32 cellular contexts compared by ENCODE assay signal in the genomic region with DNA sequence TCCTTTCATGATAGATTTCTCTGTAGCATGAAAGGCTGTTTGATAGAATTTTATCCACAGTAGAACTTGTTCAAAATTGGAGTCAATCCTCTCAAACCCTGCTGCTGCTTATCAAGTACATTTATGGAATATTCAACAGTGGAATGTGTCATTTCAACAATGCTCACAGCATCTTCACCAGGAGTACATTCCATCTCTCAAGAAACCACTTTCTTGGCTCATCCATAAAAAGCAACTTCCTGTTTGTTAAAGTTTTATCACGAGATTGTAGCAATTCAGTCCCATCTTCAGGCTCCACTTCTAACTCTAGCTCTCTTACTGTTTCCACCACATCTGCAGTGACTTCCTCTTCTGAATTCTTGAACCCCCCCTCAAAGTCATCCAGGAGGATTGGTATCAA. TPM values are rescaled to one million over a fixed set of nuclear protein-coding genes. Genes with fewer than 3 reads are reported as not detected.
DNase-seq lines count a peak whose midpoint lies in the region; ATAC-seq and TF ChIP-seq lines count a peak whose summit lies in the region.
"Had no signal": no experiment of that assay in that cellular context is flagged by ENCODE, and none has a peak within 500 bp of the region (broad histone marks: within the 10 kb centered on the region; RNA-seq: fewer than 3 reads in every experiment).

No MANE protein-coding gene starts in this region.

- TF ChIP-seq RAD21 in IMR-90 (IDR thresholded peaks at IDR 0.05; ENCODE audit: low read length), result no peak

- peaks cover 13% of the 10 kb centered on the region for H3K4me1 Mint-ChIP-seq in T-helper 17 cell
- H3K4me1 Mint-ChIP-seq: mesothelial cell of epicardium had no signal

- POLR2A ChIA-PET in IMR-90 (lab: Charles Lee; ENCODE audit: unreplicated experiment) (no interaction called here), PC-9 (lab: Charles Lee; ENCODE audit: unreplicated experiment) (interaction anchor here (0.6 kb wide), 1 partner anchor 421 kb away, joined by 5 read pairs; no protein-coding TSS in a partner anchor)

- CTCF ChIA-PET in IMR-90 (lab: Yijun Ruan, JAX), result no interaction called here
- CTCF ChIA-PET in PC-9 (lab: Charles Lee), result no interaction called here

- H3K27me3 ChIP-seq in IMR-90 (ENCODE audit: control insufficient read depth, insufficient read depth, low read length) (peaks cover 3% of the 10 kb centered on the region; the same call in 1 of the 2 replicates), PC-9 (ENCODE audit: insufficient read depth, low read depth) (no peaks in the 10 kb centered on the region), aorta (ENCODE audit: control insufficient read depth in 1 of 2, insufficient read depth in 2 of 2, low read length in 1 of 2) (no peaks in the 10 kb centered on the region)
- H3K27me3 ChIP-seq: breast epithelium, uterus had no signal

- no peaks in the 10 kb centered on the region; the same call in 1 of the 2 replicates for H3F3A ChIP-seq in PC-9 (ENCODE audit: insufficient read depth, low read depth)

- dilution Hi-C loops in IMR-90 (cut with HindIII; ENCODE audit: low sequenced_read_pairs, unreplicated experiment), result no loop called here

- no peak overlapping the region for H2BK5ac ChIP-seq in IMR-90 (ENCODE audit: low read depth, low read length, poor library complexity, severe bottlenecking)

- H2BK20ac ChIP-seq in IMR-90 (ENCODE audit: low read depth, low read length), result no peak overlapping the region

- H3K9me3 ChIP-seq in IMR-90 (ENCODE audit: control insufficient read depth, insufficient read depth, low read length) (no peaks in the 10 kb centered on the region), T-helper 17 cell (ENCODE audit: control insufficient read depth, low read length, poor library complexity, severe bottlenecking) (no peaks in the 10 kb centered on the region), PC-9 (ENCODE audit: insufficient read depth, low read depth) (no peaks in the 10 kb centered on the region), aorta (ENCODE audit: control insufficient read depth, low read length) (no peaks in the 10 kb centered on the region)
- H3K9me3 ChIP-seq: breast epithelium, Caco-2, left ventricle myocardium inferior, uterus had no signal

- H3K4me3 ChIP-seq in IMR-90 (ENCODE audit: insufficient read depth, low read depth, low read length) (no peak overlapping the region), PC-9 (no peak overlapping the region), aorta (ENCODE audit: low read length in 2 of 2) (no peak overlapping the region)
- H3K4me3 ChIP-seq: breast epithelium, GM23248, left ventricle myocardium inferior, uterus had no signal

- H3K4me2 ChIP-seq in IMR-90 (ENCODE audit: low read depth, low read length), result no peak overlapping the region
- no peak overlapping the region for H3K4me2 ChIP-seq in PC-9

- H3K9ac ChIP-seq in IMR-90 (ENCODE audit: low read depth, low read length), result no peak overlapping the region
- H3K9ac ChIP-seq: GM23248 had no signal

- no peak overlapping the region for H3K56ac ChIP-seq in IMR-90 (ENCODE audit: extremely low read depth, insufficient read depth, low read length)

- H2AK5ac ChIP-seq in IMR-90 (ENCODE audit: low read depth, low read length), result no peak overlapping the region

- no peak for TF ChIP-seq CTCF in IMR-90 (conservative IDR thresholded peaks at IDR 0.05; ENCODE audit: low read depth, low read length)
- no peak for TF ChIP-seq CTCF in PC-9 (conservative IDR thresholded peaks at IDR 0.05)

- no CpG with 5 or more reads among the region's 1 CpG for WGBS in IMR-90 (ENCODE audit: extremely low coverage in 2 of 2, insufficient read length in 1 of 2), 2 experiments
- WGBS in aorta, 2 donors, result 36 to 69% methylated on average over 1 of the region's 1 CpG

- no peak for TF ChIP-seq POLR2A in IMR-90 (IDR thresholded peaks at IDR 0.05; ENCODE audit: low read depth, low read length)

- H3K27me3 Mint-ChIP-seq in T-helper 17 cell, result no peaks in the 10 kb centered on the region
- H3K27me3 Mint-ChIP-seq: activated B cell treated with CpG ODN at 0.5 μM for 24 hours; stimulated activated naive CD8-positive, alpha-beta T cell treated with anti-CD3 and anti-CD28 coated beads, Interleukin-15, Interleukin-2, amounts not matched to agents 100 ng/mL and 50 ng/mL, for 24 hours had no signal

- H3K27ac ChIP-seq in IMR-90 (ENCODE audit: insufficient read depth, low read length) (no peak overlapping the region), PC-9 (no peak overlapping the region), aorta (ENCODE audit: low read depth in 1 of 2, low read length in 2 of 2) (no peak overlapping the region)
- H3K27ac ChIP-seq: breast epithelium, C4-2B, GM23248, left ventricle myocardium inferior, uterus had no signal

- BruUV-seq in IMR-90 (replicated peaks; lab: Mats Ljungman, UMichigan), result no TSS peak
- no TSS peak for BruUV-seq in PC-9 (replicated peaks; lab: Mats Ljungman, UMichigan)

- H3K4me1 ChIP-seq in IMR-90 (ENCODE audit: control insufficient read depth, insufficient read depth, low read length), result no peaks in the 10 kb centered on the region
- peaks cover 8% of the 10 kb centered on the region; the same call in 1 of the 2 replicates for H3K4me1 ChIP-seq in PC-9 (replicated peaks; ENCODE audit: insufficient read depth)
- no peaks in the 10 kb centered on the region for H3K4me1 ChIP-seq in aorta (ENCODE audit: control insufficient read depth in 1 of 2, insufficient read depth in 2 of 2, low read length in 2 of 2)
- H3K4me1 ChIP-seq: breast epithelium, Caco-2, left ventricle myocardium inferior, uterus had no signal

- H2BK120ac ChIP-seq in IMR-90 (ENCODE audit: low read depth, low read length), result no peak overlapping the region

- in situ Hi-C loops in IMR-90 (cut with MboI; ENCODE audit: low sequenced_read_pairs), result no loop called here

- H4K8ac ChIP-seq in IMR-90 (ENCODE audit: low read depth in 2 of 2, low read length in 2 of 2), result no peak overlapping the region

- H3K4ac ChIP-seq in IMR-90 (ENCODE audit: low read depth, low read length), result no peak overlapping the region

- H2AK9ac ChIP-seq in IMR-90 (replicated peaks; ENCODE audit: low read depth, low read length, poor library complexity), result no peak overlapping the region

- no peak overlapping the region for H3K14ac ChIP-seq in IMR-90 (replicated peaks; ENCODE audit: low read depth, low read length)

- H3K9me1 ChIP-seq in IMR-90 (ENCODE audit: insufficient read depth, low read length), result 0 out of 2 replicates have a peak, but pooled peaks cover 3% of the 10 kb centered on the region

- H3K36me3 Mint-ChIP-seq in T-helper 17 cell (ENCODE audit: low read depth), result no peaks in the 10 kb centered on the region
- H3K36me3 Mint-ChIP-seq: activated naive CD4-positive, alpha-beta T cell treated with anti-CD3 and anti-CD28 coated beads, Interleukin-2, amount 10 ng/mL, durations not matched to agents 7 days and 5 days; mesothelial cell of epicardium; naive thymus-derived CD4-positive, alpha-beta T cell had no signal

- intact Hi-C loops in IMR-90 (cut with micrococcal nuclease), result no loop called here
- intact Hi-C loops in PC-9 (cut with micrococcal nuclease; ENCODE audit: unreplicated experiment), result no loop called here
- intact Hi-C loops in aorta (cut with DNase I), result no loop called here

- H4K91ac ChIP-seq in IMR-90 (ENCODE audit: insufficient read depth, low read depth, low read length), result no peak overlapping the region

- H3K18ac ChIP-seq in IMR-90 (ENCODE audit: low read depth, low read length), result no peak overlapping the region; the same call in 1 of the 2 replicates

- H3K79me2 ChIP-seq in PC-9 (ENCODE audit: low read depth), result no peaks in the 10 kb centered on the region

- H3K36me3 ChIP-seq in IMR-90 (ENCODE audit: control insufficient read depth, insufficient read depth, low read length) (no peaks in the 10 kb centered on the region), PC-9 (ENCODE audit: low read depth) (no peaks in the 10 kb centered on the region), aorta (ENCODE audit: control insufficient read depth in 1 of 2, insufficient read depth in 2 of 2, low read length in 1 of 2) (no peaks in the 10 kb centered on the region)
- H3K36me3 ChIP-seq: breast epithelium, left ventricle myocardium inferior, uterus had no signal

- peak overlapping the region; percentile 86 for H3K27ac Mint-ChIP-seq in T-helper 17 cell
- H3K27ac Mint-ChIP-seq: activated B cell treated with CpG ODN at 0.5 μM for 24 hours; activated naive CD4-positive, alpha-beta T cell treated with anti-CD3 and anti-CD28 coated beads, Interleukin-2, amount 10 ng/mL, durations not matched to agents 7 days and 5 days; mesothelial cell of epicardium; progenitor cell of endocrine pancreas; stimulated activated naive CD8-positive, alpha-beta T cell treated with anti-CD3 and anti-CD28 coated beads, Interleukin-15, Interleukin-2, amounts not matched to agents 100 ng/mL and 50 ng/mL, for 24 hours had no signal

- no peaks in the 10 kb centered on the region for H3K79me1 ChIP-seq in IMR-90 (ENCODE audit: low read depth in 1 of 2, low read length in 2 of 2)

- ATAC-seq in IMR-90 (ENCODE audit: low read depth) (peak; percentile 49; the same call in 1 of the 2 replicates), T-helper 17 cell (no peak), aorta (ENCODE audit: low FRiP score) (no peak)
- ATAC-seq: naive thymus-derived CD4-positive, alpha-beta T cell; Right ventricle myocardium inferior had no signal

- H2AFZ ChIP-seq in IMR-90 (replicated peaks; ENCODE audit: low read length, poor library complexity), result no peak overlapping the region
- H2AFZ ChIP-seq in PC-9, result no peak overlapping the region
- H2AFZ ChIP-seq: GM23248 had no signal

- no peak overlapping the region for H2BK15ac ChIP-seq in IMR-90 (ENCODE audit: low read depth, low read length)

- H4K20me1 ChIP-seq in IMR-90 (ENCODE audit: insufficient read depth, low read length) (no peaks in the 10 kb centered on the region), PC-9 (ENCODE audit: insufficient read depth) (no peaks in the 10 kb centered on the region)

- no peak overlapping the region for H3K4me3 Mint-ChIP-seq in T-helper 17 cell
- H3K4me3 Mint-ChIP-seq: activated B cell treated with CpG ODN at 0.5 μM for 24 hours; activated naive CD4-positive, alpha-beta T cell treated with anti-CD3 and anti-CD28 coated beads, Interleukin-2, amount 10 ng/mL, durations not matched to agents 7 days and 5 days; mesothelial cell of epicardium; naive thymus-derived CD4-positive, alpha-beta T cell; stimulated activated naive CD8-positive, alpha-beta T cell treated with anti-CD3 and anti-CD28 coated beads, Interleukin-15, Interleukin-2, amounts not matched to agents 100 ng/mL and 50 ng/mL, for 24 hours had no signal

- peak; percentile 21 for DNase-seq in ELR (ENCODE audit: low read depth)
- peak; percentile 11 for DNase-seq in IMR-90
- DNase-seq in T-helper 17 cell, result no peak
- peak; percentile 30 for DNase-seq in foreskin melanocyte
- no peak for DNase-seq in PC-9
- no peak for DNase-seq in aorta
- no peak for DNase-seq in mesenteric fat pad (ENCODE audit: low spot score)
- no peak for DNase-seq in stimulated activated CD8-positive, alpha-beta memory T cell treated with anti-CD3 and anti-CD28 coated beads, Interleukin-4, amount 100 ng/mL, for 48 hours
- DNase-seq: activated B cell treated with CpG ODN at 0.5 μM for 24 hours; activated naive CD4-positive, alpha-beta T cell treated with anti-CD3 and anti-CD28 coated beads, Interleukin-2, amount 10 ng/mL, durations not matched to agents 7 days and 5 days; amygdala; Caco-2; DMS79; effector CD8-positive, alpha-beta T cell; erythroblast; GM23248; islet precursor cell; left ventricle myocardium inferior; naive thymus-derived CD4-positive, alpha-beta T cell; NCI-H1417 treated with DMSO at 0.1 percent for 48 hours; NCI-H2081 treated with DMSO at 0.1 percent for 48 hours; NCI-H345; NCI-H748 treated with DMSO at 0.1 percent for 48 hours; stimulated activated CD4-positive, alpha-beta T cell treated with anti-CD3 and anti-CD28 coated beads, Interleukin-15, amount 100 ng/mL, for 24 hours; SW 1271; uterus had no signal

- H4K5ac ChIP-seq in IMR-90 (ENCODE audit: low read depth, low read length), result no peak overlapping the region

- no peak overlapping the region for H3K23ac ChIP-seq in IMR-90 (ENCODE audit: low read depth, low read length)

- no peaks in the 10 kb centered on the region for H3K9me2 ChIP-seq in PC-9 (ENCODE audit: insufficient read depth)

RNA-seq across cellular contexts. Expression of a gene that starts 29.4 kb away (rescaled TPM):
- total RNA-seq in IMR-90 (2012; rRNA removed) (9.5 and 22.8 TPM in 2 replicates), T-helper 17 cell (10 to 100 TPM; 24.6 to 25.7 TPM), PC-9 (2021) (22.7 and 23.5 TPM in 2 replicates), aorta (10 to 100 TPM; 15.8 to 24.7 TPM), mesenteric fat pad (21.6 TPM)
- polyA plus RNA-seq in IMR-90 (2012; rRNA removed) (23.3 and 26.4 TPM in 2 replicates), aorta (10 to 100 TPM; 18.0 to 50.8 TPM)
- 3.6 and 8.7 TPM in 2 replicates for polyA plus RNA-seq in IMR-90 (2012; cell fraction: cytosol; rRNA removed)
- polyA plus RNA-seq in IMR-90 (2012; cell fraction: nucleus; rRNA removed; ENCODE audit: low replicate concordance), result 0.48 and 4.9 TPM in 2 replicates

Comparison
In these comparisons a context has a peak if more than half of its experiments do, and no peak if none do; other contexts are left out.
1. DNase-seq: peak in ELR (single experiment), IMR-90 (single experiment) and foreskin melanocyte (single experiment); none in T-helper 17 cell (0 of 3), PC-9 (0 of 2), aorta (0 of 2), mesenteric fat pad (single experiment) and stimulated activated CD8-positive, alpha-beta memory T cell treated with anti-CD3 and anti-CD28 coated beads, Interleukin-4, amount 100 ng/mL, for 48 hours (single experiment).